8 cellular contexts compared by ENCODE assay signal in genomic region chr4:80184053-80184790, GRCh38. TPM values are rescaled to one million over a fixed set of nuclear protein-coding genes. Genes with fewer than 3 reads are reported as not detected.
DNase-seq lines count a peak whose midpoint lies in the region; ATAC-seq and TF ChIP-seq lines count a peak whose summit lies in the region.

No MANE protein-coding gene starts in this region.

- peak overlapping the region; percentile 56; the same call in 1 of the 2 replicates for H3K9ac ChIP-seq in KMS-11

- no peak overlapping the region for H3K27ac ChIP-seq in KMS-11
- peak overlapping the region; percentile 73 for H3K27ac ChIP-seq in angular gyrus (ENCODE audit: low read depth, low read length)
- peak overlapping the region; percentile 76 to 86 (median 85) for H3K27ac ChIP-seq in sigmoid colon

- peak overlapping the region; percentile 94 for H2AFZ ChIP-seq in KMS-11 (ENCODE audit: low read depth)

- TF ChIP-seq CTCF in KMS-11 (conservative IDR thresholded peaks at IDR 0.05; ENCODE audit: low read depth, low read length) (peak; percentile 85), sigmoid colon (IDR thresholded peaks at IDR 0.05) (peak; percentile 89 to 95 (median 92))

- H3K4me1 ChIP-seq in KMS-11 (ENCODE audit: low read depth, poor library complexity, severe bottlenecking) (peaks cover 4% of the 10 kb centered on the region), sigmoid colon (peaks cover 0 to 29% (median 19%) of the 10 kb centered on the region in 4 donors)

- H3K4me2 ChIP-seq in KMS-11, result peak overlapping the region; percentile 64

- H3K27me3 ChIP-seq in KMS-11 (ENCODE audit: insufficient read depth, low read depth) (no peaks in the 10 kb centered on the region), sigmoid colon (no peaks in the 10 kb centered on the region)

- DNase-seq in ELR (ENCODE audit: low read depth), result peak; percentile 90
- DNase-seq in T follicular helper cell (ENCODE audit: low read depth), result peak; percentile 85
- peak in 50 of 51 donors; percentile 15 to 90 (median 68) for DNase-seq in hypothalamus (lab: John Stamatoyannopoulos, UW)
- peak; percentile 95 for DNase-seq in sigmoid colon
- DNase-seq in GF-D8 (lab: John Stamatoyannopoulos, UW), result no peak

- no peak for TF ChIP-seq EP300 in sigmoid colon (IDR thresholded peaks at IDR 0.05)

- no peaks in the 10 kb centered on the region for H4K20me1 ChIP-seq in KMS-11 (ENCODE audit: insufficient read depth)

- intact Hi-C loops in sigmoid colon (cut with DNase I), result loop anchor here (1.0 to 10.0 kb wide), 4 partner anchors 18 to 1141 kb away; no protein-coding TSS in a partner anchor

- H3K36me3 ChIP-seq in KMS-11 (ENCODE audit: insufficient read depth) (no peaks in the 10 kb centered on the region), sigmoid colon (no peaks in the 10 kb centered on the region)

- H3K9me3 ChIP-seq in sigmoid colon, result peaks cover 0 to 4% (median 2%) of the 10 kb centered on the region in 4 donors

- TF ChIP-seq POLR2A in sigmoid colon (IDR thresholded peaks at IDR 0.05), result no peak

- peak overlapping the region; percentile 82 for H3K4me3 ChIP-seq in KMS-11 (IDR thresholded peaks at IDR 0.05; ENCODE audit: insufficient read depth, low read depth, low read length)
- H3K4me3 ChIP-seq in sigmoid colon, result peak overlapping the region; percentile 55 to 80 (median 71)

- peak; percentile 92 for ATAC-seq in GM21825 (IDR thresholded peaks at IDR 0.05; ENCODE audit: unreplicated experiment)

- WGBS in sigmoid colon, 2 donors, result 1% methylated on average over 45 of the region's 45 CpGs

- H3K79me2 ChIP-seq in KMS-11 (ENCODE audit: insufficient read depth, low read depth), result no peaks in the 10 kb centered on the region

RNA-seq across cellular contexts. Expression of gene PRDM8, which starts 13.1 kb away (rescaled TPM):
- total RNA-seq in sigmoid colon, result 10 to 100 TPM; 14.3 to 17.4 (median 15.6) TPM
- 1 to 10 TPM in 2 of 3 donors, not detected in 1; 1.2 to 2.8 TPM for polyA plus RNA-seq in sigmoid colon
